Comparison of ENCODE assay signal across 27 cellular contexts in genomic region chr5:169178754-169179153, GRCh38.
"Had no signal": no experiment of that assay in that cellular context is flagged by ENCODE, and none has a peak within 500 bp of the region (broad histone marks: within the 10 kb centered on the region; RNA-seq: fewer than 3 reads in every experiment).

No MANE protein-coding gene starts in this region.

- H3K27me3 ChIP-seq: adrenal gland, body of pancreas, esophagus muscularis mucosa, foreskin keratinocyte, gastrocnemius medialis had no signal

- H3K4me1 ChIP-seq: adrenal gland, body of pancreas, gastrocnemius medialis had no signal

- H3K36me3 ChIP-seq: adrenal gland, esophagus muscularis mucosa, gastrocnemius medialis had no signal

- H3K27ac ChIP-seq: adrenal gland, body of pancreas, esophagus muscularis mucosa, foreskin keratinocyte, gastrocnemius medialis had no signal

- DNase-seq: activated CD4-positive, alpha-beta memory T cell treated with anti-CD3 and anti-CD28 coated beads for 36 hours; activated CD4-positive, alpha-beta T cell treated with anti-CD3 and anti-CD28 coated beads for 36 hours; activated CD4-positive, alpha-beta T cell treated with anti-CD3 and anti-CD28 coated beads, Interleukin-2, amount 10 ng/mL, durations not matched to agents 24 days and 14 days; activated CD4-positive, CD25-positive, alpha-beta regulatory T cell; activated CD4-positive, CD25-positive, alpha-beta regulatory T cell treated with anti-CD3 and anti-CD28 coated beads, Interleukin-2, amount 50 U/mL, for 72 hours; activated CD8-positive, alpha-beta memory T cell treated with anti-CD3 and anti-CD28 coated beads, Interleukin-2, amount 10 ng/mL, durations not matched to agents 7 days and 5 days; activated CD8-positive, alpha-beta memory T cell treated with anti-CD3 and anti-CD28 coated beads, Interleukin-2, amount 50 U/mL, for 4 hours; activated CD8-positive, alpha-beta T cell treated with anti-CD3 and anti-CD28 coated beads, Interleukin-2, amount 10 ng/mL, durations not matched to agents 7 days and 5 days; activated effector memory CD4-positive, alpha-beta T cell treated with anti-CD3 and anti-CD28 coated beads, Interleukin-2, amount 50 U/mL, for 16 hours; activated naive CD4-positive, alpha-beta T cell treated with anti-CD3 and anti-CD28 coated beads for 36 hours; activated naive CD8-positive, alpha-beta T cell treated with anti-CD3 and anti-CD28 coated beads for 36 hours; activated naive CD8-positive, alpha-beta T cell treated with anti-CD3 and anti-CD28 coated beads, Interleukin-2, amount 50 U/mL, for 24 hours; activated T-cell treated with anti-CD3 and anti-CD28 coated beads, Interleukin-2, amount 50 U/mL, for 1 hour; activated T-cell treated with anti-CD3 and anti-CD28 coated beads, Interleukin-2, amount 50 U/mL, for 48 hours; adrenal gland; amygdala; aorta; body of pancreas; cortex of kidney; dermis blood vessel endothelial cell; effector CD4-positive, alpha-beta T cell; effector memory CD8-positive, alpha-beta T cell; erythroblast; foreskin keratinocyte; gastrocnemius medialis; T-helper 2 cell had no signal

- H3K4me3 ChIP-seq: adrenal gland, body of pancreas, esophagus muscularis mucosa, gastrocnemius medialis had no signal

- H3K9me3 ChIP-seq: adrenal gland, body of pancreas, esophagus muscularis mucosa, gastrocnemius medialis had no signal
